ENCODE assay signal across 11 cellular contexts in genomic region chrX:118212817-118213183, GRCh38.
DNase-seq lines count a peak whose midpoint lies in the region; ATAC-seq, FAIRE-seq and TF ChIP-seq lines count a peak whose summit lies in the region.
"Had no signal": no experiment of that assay in that cellular context is flagged by ENCODE, and none has a peak within 500 bp of the region (broad histone marks: within the 10 kb centered on the region; RNA-seq: fewer than 3 reads in every experiment).

No MANE protein-coding gene starts in this region.

- H2AFZ ChIP-seq in GM12878 (ENCODE audit: control insufficient read depth, low read depth, low read length): no peak overlapping the region
- no peak overlapping the region for H2AFZ ChIP-seq in PC-3 (ENCODE audit: low read length)

- H3K27ac ChIP-seq in GM12878 (ENCODE audit: control insufficient read depth, insufficient read depth): peak overlapping the region; percentile 52; the same call in 1 of the 2 replicates
- H3K27ac ChIP-seq in ascending aorta: no peak overlapping the region
- H3K27ac ChIP-seq in PC-3 (ENCODE audit: low read length): no peak overlapping the region
- H3K27ac ChIP-seq in endodermal cell (ENCODE audit: low read depth, low read length): no peak overlapping the region
- H3K27ac ChIP-seq: VCaP had no signal

- ATAC-seq in GM18870 (IDR thresholded peaks at IDR 0.05; ENCODE audit: unreplicated experiment) (peak; percentile 81), GM21825 (IDR thresholded peaks at IDR 0.05; ENCODE audit: unreplicated experiment) (peak; percentile 80), HG03521 (IDR thresholded peaks at IDR 0.05; ENCODE audit: unreplicated experiment) (peak; percentile 91), GM12878 (peak; percentile 85), PC-3 (no peak)

- DNase-seq in GM12878 (ENCODE audit: low read depth, low spot score) (peak; percentile 52), Calu3 (no peak), ascending aorta (ENCODE audit: low spot score in 2 of 2) (no peak), PC-3 (no peak), endodermal cell (no peak)
- DNase-seq: amniotic stem cell, NCI-H1048 had no signal

- TF ChIP-seq RAD21 in GM12878 (IDR thresholded peaks at IDR 0.05; ENCODE audit: insufficient read depth, low read depth, low read length): no peak

- no peaks in the 10 kb centered on the region for H3K9me2 ChIP-seq in PC-3 (replicated peaks; ENCODE audit: low read length)

- H3K27ac Mint-ChIP-seq in Calu3 (ENCODE audit: unreplicated experiment) (no peak overlapping the region), endodermal cell (no peak overlapping the region)

- TF ChIP-seq POLR2A in GM12878 (IDR thresholded peaks at IDR 0.05; ENCODE audit: low read depth, low read length): no peak

- H3K9me3 ChIP-seq in GM12878 (replicated peaks; ENCODE audit: control insufficient read depth, insufficient read depth, low read length): no peaks in the 10 kb centered on the region
- H3K9me3 ChIP-seq in ascending aorta: no peaks in the 10 kb centered on the region
- no peaks in the 10 kb centered on the region for H3K9me3 ChIP-seq in PC-3 (ENCODE audit: low read length)
- H3K9me3 ChIP-seq in endodermal cell (ENCODE audit: control insufficient read depth, low read length): no peaks in the 10 kb centered on the region

- H3K4me1 Mint-ChIP-seq in Calu3 (ENCODE audit: low read depth, unreplicated experiment) (no peaks in the 10 kb centered on the region), endodermal cell (no peaks in the 10 kb centered on the region)

- SMC1A ChIA-PET in GM12878 (lab: Charles Lee; ENCODE audit: uncharacterized antibody, unreplicated experiment): interaction anchor here (0.7 to 2.0 kb wide), 11 partner anchors 11 to 1647 kb away, joined by 3 to 7 read pairs (median 3); no protein-coding TSS in a partner anchor

- POLR2A ChIA-PET in GM12878 (lab: Charles Lee): no interaction called here
- POLR2A ChIA-PET in PC-3 (lab: Charles Lee; ENCODE audit: unreplicated experiment): interaction anchor here (0.7 kb wide), 1 partner anchor 95 kb away, joined by 10 read pairs; no protein-coding TSS in a partner anchor

- no peaks in the 10 kb centered on the region for H3F3A ChIP-seq in PC-3 (ENCODE audit: low read length, unreplicated experiment)

- CTCF ChIA-PET in GM12878 (lab: Yijun Ruan, JAX) (interaction anchor here (1.3 to 3.1 kb wide), 3 partner anchors 9 to 13 kb away, joined by 3 to 28 read pairs (median 6); no protein-coding TSS in a partner anchor), Calu3 (lab: Charles Lee) (no interaction called here), PC-3 (lab: Charles Lee) (no interaction called here)

- H3K4me2 ChIP-seq in GM12878 (ENCODE audit: control insufficient read depth, insufficient read depth): peak overlapping the region; percentile 21
- no peak overlapping the region for H3K4me2 ChIP-seq in PC-3 (ENCODE audit: low read length)

- H3K4me1 ChIP-seq in GM12878 (ENCODE audit: control insufficient read depth, insufficient read depth, low read length) (peaks cover 9% of the 10 kb centered on the region), ascending aorta (no peaks in the 10 kb centered on the region), PC-3 (ENCODE audit: insufficient read depth, low read length) (peaks cover 17% of the 10 kb centered on the region), endodermal cell (ENCODE audit: control insufficient read depth, insufficient read depth, low read length) (no peaks in the 10 kb centered on the region)

- H3K36me3 ChIP-seq in GM12878 (ENCODE audit: control insufficient read depth in 2 of 2, insufficient read depth in 2 of 2, low read length in 1 of 2) (no peaks in the 10 kb centered on the region), ascending aorta (no peaks in the 10 kb centered on the region), PC-3 (ENCODE audit: low read depth, low read length) (no peaks in the 10 kb centered on the region), endodermal cell (ENCODE audit: control insufficient read depth, insufficient read depth, low read length) (no peaks in the 10 kb centered on the region)

- in situ Hi-C loops in GM12878 (cut with MboI): no loop called here

- H3K4me3 ChIP-seq in GM12878 (0 out of 2 replicates have a peak overlapping the region, but pooled peaks have one; percentile 20), ascending aorta (no peak overlapping the region), PC-3 (ENCODE audit: low read length) (no peak overlapping the region), endodermal cell (ENCODE audit: low read length) (no peak overlapping the region)

- H3K27me3 Mint-ChIP-seq in Calu3 (ENCODE audit: unreplicated experiment) (no peaks in the 10 kb centered on the region), endodermal cell (ENCODE audit: insufficient read depth) (no peaks in the 10 kb centered on the region)

- H3K27me3 ChIP-seq in GM12878 (replicated peaks in 1 of 2; ENCODE audit: control insufficient read depth in 2 of 2, insufficient read depth in 2 of 2, low read length in 1 of 2) (no peaks in the 10 kb centered on the region; a peak in 1 of 4 replicates), ascending aorta (no peaks in the 10 kb centered on the region), PC-3 (ENCODE audit: low read length) (no peaks in the 10 kb centered on the region), endodermal cell (ENCODE audit: control insufficient read depth, insufficient read depth, low read length, poor library complexity, severe bottlenecking) (no peaks in the 10 kb centered on the region)

- no peaks in the 10 kb centered on the region for H3K79me2 ChIP-seq in GM12878 (ENCODE audit: control insufficient read depth, insufficient read depth, low read length)
- H3K79me2 ChIP-seq in PC-3 (ENCODE audit: low read length): no peaks in the 10 kb centered on the region

- TF ChIP-seq CTCF in GM12878 (IDR thresholded peaks at IDR 0.05 in 2 of 3, conservative IDR thresholded peaks at IDR 0.05 in 1 of 3; ENCODE audit: control insufficient read depth in 2 of 3, extremely low read depth in 1 of 3, insufficient read depth in 1 of 3, low read depth in 3 of 3, low read length in 3 of 3) (no peak), Calu3 (IDR thresholded peaks at IDR 0.05; ENCODE audit: unreplicated experiment) (no peak), ascending aorta (IDR thresholded peaks at IDR 0.05) (no peak), PC-3 (conservative IDR thresholded peaks at IDR 0.05; ENCODE audit: low read depth, low read length) (no peak), endodermal cell (conservative IDR thresholded peaks at IDR 0.05) (no peak)

- BruUV-seq in GM12878 (replicated peaks; lab: Mats Ljungman, UMichigan) (no TSS peak), Calu3 (replicated peaks; lab: Mats Ljungman, UMichigan) (no TSS peak), PC-3 (replicated peaks; lab: Mats Ljungman, UMichigan) (no TSS peak)

- peaks cover 2% of the 10 kb centered on the region for H3K9me3 Mint-ChIP-seq in Calu3 (ENCODE audit: low read depth, unreplicated experiment)
- peaks cover 44% of the 10 kb centered on the region for H3K9me3 Mint-ChIP-seq in endodermal cell

- intact Hi-C loops in GM12878 (cut with micrococcal nuclease; ENCODE audit: unreplicated experiment): no loop called here
- intact Hi-C loops in Calu3 (cut with micrococcal nuclease; ENCODE audit: unreplicated experiment): no loop called here
- intact Hi-C loops in ascending aorta (cut with DNase I): no loop called here
- intact Hi-C loops in PC-3 (cut with micrococcal nuclease): no loop called here

- H3K9ac ChIP-seq in GM12878 (ENCODE audit: control insufficient read depth, insufficient read depth, low read length) (no peak overlapping the region), PC-3 (ENCODE audit: low read length) (no peak overlapping the region), endodermal cell (ENCODE audit: extremely low read depth, low read length, poor library complexity, severe bottlenecking) (no peak overlapping the region)

- H3K4me3 Mint-ChIP-seq in Calu3 (ENCODE audit: low read depth, unreplicated experiment) (no peak overlapping the region), endodermal cell (no peak overlapping the region)

- H4K20me1 ChIP-seq in GM12878 (ENCODE audit: control insufficient read depth, insufficient read depth): no peaks in the 10 kb centered on the region
- no peaks in the 10 kb centered on the region for H4K20me1 ChIP-seq in PC-3 (ENCODE audit: low read length)

- RAD21 ChIA-PET in GM12878 (lab: Charles Lee; ENCODE audit: unreplicated experiment): interaction anchor here (0.6 to 2.4 kb wide), 6 partner anchors 10 to 216 kb away, joined by 3 to 12 read pairs (median 4); no protein-coding TSS in a partner anchor

- 0% methylated on average over 2 of the region's 2 CpGs for WGBS in GM12878 (ENCODE audit: insufficient coverage, insufficient replicate concordance, low lambda C conversion rate, missing lambda C conversion rate)
- 75% methylated on average over 2 of the region's 2 CpGs; no CpG with 5 or more reads in 1 of the 2 experiments for WGBS in endodermal cell (ENCODE audit: insufficient coverage in 1 of 2, insufficient read length in 1 of 2), 2 experiments

- peak; percentile 78 for FAIRE-seq in GM12878 (lab: Jason Lieb, UNC)

- TF ChIP-seq EP300 in GM12878 (IDR thresholded peaks at IDR 0.05; ENCODE audit: borderline replicate concordance in 1 of 2, control insufficient read depth in 1 of 2, low read depth in 2 of 2, low read length in 2 of 2): no peak

- H3K36me3 Mint-ChIP-seq in Calu3 (ENCODE audit: insufficient read depth, unreplicated experiment) (no peaks in the 10 kb centered on the region), endodermal cell (ENCODE audit: low read depth) (no peaks in the 10 kb centered on the region)

TF ChIP-seq in GM12878, 131 proteins besides CTCF, POLR2A, EP300 and RAD21 (continues in another document):
- TF ChIP-seq NFIC (IDR thresholded peaks at IDR 0.05; ENCODE audit: low read depth, low read length) (0 out of 2 replicates have a peak, but pooled peaks have one; percentile 22), SPI1 (IDR thresholded peaks at IDR 0.05; ENCODE audit: borderline replicate concordance, insufficient read depth, low read depth, low read length) (peak; percentile 57; the same call in 1 of the 2 replicates), BHLHE40 (IDR thresholded peaks at IDR 0.05; ENCODE audit: borderline replicate concordance in 1 of 2, low read depth in 2 of 2, low read length in 1 of 2) (peak; percentile 51 to 68; a peak in 2 of 4 replicates), MTA2 (IDR thresholded peaks at IDR 0.05; ENCODE audit: low read depth) (0 out of 2 replicates have a peak, but pooled peaks have one; percentile 9)
- TF ChIP-seq, protein P1, sequence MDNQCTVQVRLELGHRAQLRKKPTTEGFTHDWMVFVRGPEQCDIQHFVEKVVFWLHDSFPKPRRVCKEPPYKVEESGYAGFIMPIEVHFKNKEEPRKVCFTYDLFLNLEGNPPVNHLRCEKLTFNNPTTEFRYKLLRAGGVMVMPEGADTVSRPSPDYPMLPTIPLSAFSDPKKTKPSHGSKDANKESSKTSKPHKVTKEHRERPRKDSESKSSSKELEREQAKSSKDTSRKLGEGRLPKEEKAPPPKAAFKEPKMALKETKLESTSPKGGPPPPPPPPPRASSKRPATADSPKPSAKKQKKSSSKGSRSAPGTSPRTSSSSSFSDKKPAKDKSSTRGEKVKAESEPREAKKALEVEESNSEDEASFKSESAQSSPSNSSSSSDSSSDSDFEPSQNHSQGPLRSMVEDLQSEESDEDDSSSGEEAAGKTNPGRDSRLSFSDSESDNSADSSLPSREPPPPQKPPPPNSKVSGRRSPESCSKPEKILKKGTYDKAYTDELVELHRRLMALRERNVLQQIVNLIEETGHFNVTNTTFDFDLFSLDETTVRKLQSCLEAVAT (IDR thresholded peaks at IDR 0.05): no peak
